Comparison of ENCODE assay signal across 8 cellular contexts in genomic region chr2:1886405-1886992, GRCh38.
DNase-seq lines count a peak whose midpoint lies in the region; ATAC-seq and TF ChIP-seq lines count a peak whose summit lies in the region.

No MANE protein-coding gene starts in this region.

- H3K36me3 ChIP-seq in osteoblast (ENCODE audit: insufficient read depth, low read length), result no peaks in the 10 kb centered on the region

- H3K4me2 ChIP-seq in osteoblast (ENCODE audit: insufficient read depth, low read length), result no peak overlapping the region

- no peaks in the 10 kb centered on the region for H3K27me3 ChIP-seq in foreskin keratinocyte
- H3K27me3 ChIP-seq in osteoblast (ENCODE audit: insufficient read depth, low read length), result peaks cover 5% of the 10 kb centered on the region

- no peaks in the 10 kb centered on the region for H3K4me1 ChIP-seq in foreskin keratinocyte
- peaks cover 10% of the 10 kb centered on the region for H3K4me1 ChIP-seq in osteoblast (ENCODE audit: insufficient read depth, low read length)

- H4K20me1 ChIP-seq in osteoblast (ENCODE audit: insufficient read depth, low read length), result no peaks in the 10 kb centered on the region

- TF ChIP-seq CTCF in AG04449 (IDR thresholded peaks at IDR 0.05; ENCODE audit: insufficient read depth, low read length, missing control alignments), result peak; percentile 70
- peak; percentile 70 for TF ChIP-seq CTCF in foreskin keratinocyte (conservative IDR thresholded peaks at IDR 0.05)
- peak; percentile 82 for TF ChIP-seq CTCF in osteoblast (IDR thresholded peaks at IDR 0.05; ENCODE audit: extremely low read depth, low read depth, low read length)

- DNase-seq in AG04449 (ENCODE audit: low read depth, low spot score) (peak; percentile 14), LHCN-M2 (ENCODE audit: low read depth) (peak; percentile 40), foreskin keratinocyte (peak; percentile 2 to 21), osteoblast (ENCODE audit: insufficient read length, low spot score, missing footprints) (peak; percentile 95), GM19240 (ENCODE audit: insufficient read length, low spot score) (no peak)
- DNase-seq in activated CD8-positive, alpha-beta memory T cell treated with anti-CD3 and anti-CD28 coated beads, Interleukin-2, amount 50 U/mL, for 48 hours, result peak; percentile 69

- ATAC-seq in GM18502 (IDR thresholded peaks at IDR 0.05; ENCODE audit: poor library complexity, unreplicated experiment) (peak; percentile 62), foreskin keratinocyte (peak; percentile 75), HG03045 (IDR thresholded peaks at IDR 0.05; ENCODE audit: unreplicated experiment) (no peak)

- H3K27ac ChIP-seq in foreskin keratinocyte (no peak overlapping the region), osteoblast (ENCODE audit: low read depth, low read length) (no peak overlapping the region)

- CTCF ChIA-PET in AG04449 (lab: Yijun Ruan, JAX), result interaction anchor here (0.7 to 2.9 kb wide), 10 partner anchors 9 to 1771 kb away, joined by 3 to 15 read pairs (median 4); no protein-coding TSS in a partner anchor

- H3K79me2 ChIP-seq in osteoblast (ENCODE audit: insufficient read depth, low read length), result no peaks in the 10 kb centered on the region

- no peak overlapping the region for H2AFZ ChIP-seq in osteoblast (ENCODE audit: low read length)

- POLR2A ChIA-PET in AG04449 (lab: Yijun Ruan, JAX), result no interaction called here

- H3K9me3 ChIP-seq in osteoblast (ENCODE audit: low read depth, low read length), result no peaks in the 10 kb centered on the region

- no peak overlapping the region for H3K4me3 ChIP-seq in AG04449 (ENCODE audit: low read depth, low read length)
- H3K4me3 ChIP-seq in osteoblast (ENCODE audit: insufficient read depth, low read length), result no peak overlapping the region
